Comparison of ENCODE assay signal across 8 cellular contexts in genomic region chr21:26846036-26846931, GRCh38. TPM values are rescaled to one million over a fixed set of nuclear protein-coding genes. Genes with fewer than 3 reads are reported as not detected.
A peak's percentile ranks its signal among the peaks of the same experiment; 100 is the strongest.
DNase-seq lines count a peak whose midpoint lies in the region; TF ChIP-seq lines count a peak whose summit lies in the region.

No MANE protein-coding gene starts in this region.

- peaks cover 7 to 11% of the 10 kb centered on the region in 2 experiments for H3K36me3 ChIP-seq in trophoblast cell (ENCODE audit: control insufficient read depth in 1 of 2, insufficient read depth in 2 of 2, low read length in 2 of 2)

- WGBS in trophoblast cell (ENCODE audit: extremely low coverage, insufficient coverage, insufficient read length): no CpG with 5 or more reads among the region's 50 CpGs

- peak overlapping the region; percentile 75 for H3K4me3 ChIP-seq in astrocyte of the spinal cord (ENCODE audit: low read depth, low read length)
- peak overlapping the region; percentile 74 for H3K4me3 ChIP-seq in trophoblast cell (ENCODE audit: low read depth, low read length)

- peak overlapping the region; percentile 38 for H3K4ac ChIP-seq in trophoblast cell (ENCODE audit: low read depth, low read length)

- peak overlapping the region; percentile 73 for H4K12ac ChIP-seq in trophoblast cell (ENCODE audit: low read depth, low read length)

- H2AFZ ChIP-seq in trophoblast cell (ENCODE audit: insufficient read depth, low read length, poor library complexity): peak overlapping the region; percentile 72

- H3K4me1 ChIP-seq in trophoblast cell (ENCODE audit: control insufficient read depth in 1 of 2, insufficient read depth in 2 of 2, low read length in 2 of 2): peaks cover 2% of the 10 kb centered on the region in 2 experiments

- peak; percentile 23 for TF ChIP-seq CTCF in astrocyte of the spinal cord (IDR thresholded peaks at IDR 0.05; ENCODE audit: low read depth, low read length)

- peak overlapping the region; percentile 92 for H2BK5ac ChIP-seq in trophoblast cell (ENCODE audit: low read depth, low read length, poor library complexity)

- peak overlapping the region; percentile 94 for H4K8ac ChIP-seq in trophoblast cell (ENCODE audit: low read depth, low read length)

- H3K79me1 ChIP-seq in trophoblast cell (ENCODE audit: low read length): peaks cover 34% of the 10 kb centered on the region

- peak overlapping the region; percentile 87 for H4K91ac ChIP-seq in trophoblast cell (ENCODE audit: low read depth, low read length)

- H3K18ac ChIP-seq in trophoblast cell (ENCODE audit: low read length): peak overlapping the region; percentile 84

- peak; percentile 46 for DNase-seq in D341Med (ENCODE audit: low spot score)
- peak; percentile 25 for DNase-seq in NCI-H1694 (lab: John Stamatoyannopoulos, UW)
- peak; percentile 71 for DNase-seq in astrocyte of the spinal cord (ENCODE audit: low read depth, low spot score)
- DNase-seq in hepatic stellate cell (ENCODE audit: low spot score): peak; percentile 78
- peak; percentile 85 to 91 for DNase-seq in trophoblast cell
- no peak for DNase-seq in stimulated activated CD4-positive, alpha-beta T cell treated with anti-CD3 and anti-CD28 coated beads, Interleukin-1b, Interleukin-23, amount 100 ng/mL, for 48 hours
- no peak for DNase-seq in NCI-H1436 treated with DMSO at 0.1 percent for 48 hours (lab: John Stamatoyannopoulos, UW)
- no peak for DNase-seq in NCI-H510A (lab: John Stamatoyannopoulos, UW)

- peak overlapping the region; percentile 82 for H3K27ac ChIP-seq in trophoblast cell (ENCODE audit: low read depth, low read length)

- H2BK120ac ChIP-seq in trophoblast cell (ENCODE audit: insufficient read depth, low read length, poor library complexity): peak overlapping the region; percentile 89

- H3K14ac ChIP-seq in trophoblast cell (ENCODE audit: low read length): peak overlapping the region; percentile 79

- no peaks in the 10 kb centered on the region for H3K9me3 ChIP-seq in trophoblast cell (ENCODE audit: insufficient read depth, low read depth, low read length)

- H3K4me2 ChIP-seq in trophoblast cell (ENCODE audit: low read length): peak overlapping the region; percentile 60

- H3K27me3 ChIP-seq in trophoblast cell (ENCODE audit: insufficient read depth, low read length): no peaks in the 10 kb centered on the region

- H3K9ac ChIP-seq in trophoblast cell (ENCODE audit: low read length): peak overlapping the region; percentile 85

- peak overlapping the region; percentile 51 for H2BK12ac ChIP-seq in trophoblast cell (ENCODE audit: low read length)

- H3K79me2 ChIP-seq in trophoblast cell (ENCODE audit: control insufficient read depth, insufficient read depth, low read length, poor library complexity): peaks cover 19% of the 10 kb centered on the region

- H3K23ac ChIP-seq in trophoblast cell (ENCODE audit: low read length): no peak overlapping the region

- H2AK5ac ChIP-seq in trophoblast cell (ENCODE audit: low read length): no peak overlapping the region

- in situ Hi-C loops in astrocyte of the spinal cord (cut with HindIII; ENCODE audit: low sequenced_read_pairs): no loop called here

RNA-seq across cellular contexts. Expression of gene ADAMTS1, which starts 1.1 kb away (rescaled TPM):
- 189 and 201 TPM in 2 replicates for polyA plus RNA-seq in trophoblast cell (2013)

Comparison
In these comparisons a context has a peak if more than half of its experiments do, and no peak if none do; other contexts are left out.
1. DNase-seq: peak in D341Med (single experiment), NCI-H1694 (single experiment), astrocyte of the spinal cord (single experiment), hepatic stellate cell (single experiment) and trophoblast cell (2 of 2); none in stimulated activated CD4-positive, alpha-beta T cell treated with anti-CD3 and anti-CD28 coated beads, Interleukin-1b, Interleukin-23, amount 100 ng/mL, for 48 hours (single experiment), NCI-H1436 treated with DMSO at 0.1 percent for 48 hours (single experiment) and NCI-H510A (single experiment).